Comparison of ENCODE assay signal across 29 cellular contexts in genomic region chr10:46528171-46528671, GRCh38. TPM values are rescaled to one million over a fixed set of nuclear protein-coding genes. Genes with fewer than 3 reads are reported as not detected.
DNase-seq lines count a peak whose midpoint lies in the region; ATAC-seq, FAIRE-seq and TF ChIP-seq lines count a peak whose summit lies in the region.
"Had no signal": no experiment of that assay in that cellular context is flagged by ENCODE, and none has a peak within 500 bp of the region (broad histone marks: within the 10 kb centered on the region; RNA-seq: fewer than 3 reads in every experiment).

No MANE protein-coding gene starts in this region.

- no peaks in the 10 kb centered on the region for H3K36me3 Mint-ChIP-seq in activated CD8-positive, alpha-beta memory T cell treated with anti-CD3 and anti-CD28 coated beads, Interleukin-2, amount 10 ng/mL, durations not matched to agents 7 days and 5 days
- H3K36me3 Mint-ChIP-seq in stimulated activated memory B cell treated with anti-CD40 and anti-IgM and Interleukin-4, amounts not matched to agents 10 μg/mL and 1 μg/mL and 100 μg/mL, for 72 hours, result no peaks in the 10 kb centered on the region

- intact Hi-C loops in kidney (cut with DNase I), result no loop called here

- TF ChIP-seq CTCF in Peyer's patch (IDR thresholded peaks at IDR 0.05), result no peak
- TF ChIP-seq CTCF in kidney (IDR thresholded peaks at IDR 0.05; ENCODE audit: borderline replicate concordance, extremely low read depth, insufficient read depth), result no peak

- no peak overlapping the region for H3K9ac ChIP-seq in kidney (ENCODE audit: low read length in 2 of 2)
- H3K9ac ChIP-seq: KMS-11 had no signal

- FAIRE-seq in kidney (lab: Jason Lieb, UNC), result no peak
- FAIRE-seq: GM19239 had no signal

- DNase-seq in activated CD8-positive, alpha-beta memory T cell treated with anti-CD3 and anti-CD28 coated beads, Interleukin-2, amount 50 U/mL, for 4 hours, result peak; percentile 9
- no peak for DNase-seq in activated CD8-positive, alpha-beta memory T cell treated with anti-CD3 and anti-CD28 coated beads, Interleukin-2, amount 10 ng/mL, durations not matched to agents 7 days and 5 days
- DNase-seq in Peyer's patch (peak in 2 of 3 donors; percentile 44 to 51), kidney (peak; percentile 76), NCI-H1436 (lab: John Stamatoyannopoulos, UW) (no peak), NCI-H2107 (lab: John Stamatoyannopoulos, UW) (no peak)
- DNase-seq: ACHN; activated CD4-positive, alpha-beta T cell treated with anti-CD3 and anti-CD28 coated beads for 36 hours; activated T-cell treated with anti-CD3 and anti-CD28 coated beads, Interleukin-2, amount 50 U/mL, for 48 hours; foreskin keratinocyte; kidney glomerular epithelial cell; NCI-H2029 treated with DMSO at 0.1 percent for 48 hours; NK-92 treated with Interleukin-12 subunit alpha and Interleukin-12 subunit beta, amount 100 ng/mL, for 24 hours; retina; stimulated activated naive CD4-positive, alpha-beta T cell; T1000 had no signal

- H3K4me3 Mint-ChIP-seq in activated CD8-positive, alpha-beta memory T cell treated with anti-CD3 and anti-CD28 coated beads, Interleukin-2, amount 10 ng/mL, durations not matched to agents 7 days and 5 days, result no peak overlapping the region
- no peak overlapping the region for H3K4me3 Mint-ChIP-seq in stimulated activated memory B cell treated with anti-CD40 and anti-IgM and Interleukin-4, amounts not matched to agents 10 μg/mL and 1 μg/mL and 100 μg/mL, for 72 hours
- H3K4me3 Mint-ChIP-seq: activated CD4-positive, alpha-beta T cell treated with anti-CD3 and anti-CD28 coated beads for 36 hours had no signal

- H3K36me3 ChIP-seq in Peyer's patch, result no peaks in the 10 kb centered on the region
- no peaks in the 10 kb centered on the region for H3K36me3 ChIP-seq in kidney (ENCODE audit: control insufficient read depth in 1 of 2, insufficient read depth in 2 of 2, low read length in 2 of 2)
- H3K36me3 ChIP-seq: adrenal gland, cardiac muscle cell had no signal

- H3K9me3 ChIP-seq in Peyer's patch, result no peaks in the 10 kb centered on the region
- no peaks in the 10 kb centered on the region for H3K9me3 ChIP-seq in kidney (ENCODE audit: control insufficient read depth in 1 of 2, low read length in 2 of 2)
- H3K9me3 ChIP-seq: adrenal gland had no signal

- peaks cover 6% of the 10 kb centered on the region for H3K27me3 Mint-ChIP-seq in activated CD8-positive, alpha-beta memory T cell treated with anti-CD3 and anti-CD28 coated beads, Interleukin-2, amount 10 ng/mL, durations not matched to agents 7 days and 5 days
- H3K27me3 Mint-ChIP-seq in stimulated activated memory B cell treated with anti-CD40 and anti-IgM and Interleukin-4, amounts not matched to agents 10 μg/mL and 1 μg/mL and 100 μg/mL, for 72 hours, result no peaks in the 10 kb centered on the region

- H3K27me3 ChIP-seq in Peyer's patch, result no peaks in the 10 kb centered on the region
- H3K27me3 ChIP-seq: adrenal gland, cardiac muscle cell had no signal

- ATAC-seq in activated CD8-positive, alpha-beta memory T cell treated with anti-CD3 and anti-CD28 coated beads, Interleukin-2, amount 10 ng/mL, durations not matched to agents 7 days and 5 days, result no peak
- ATAC-seq in stimulated activated memory B cell treated with anti-CD40 and anti-IgM and Interleukin-4, amounts not matched to agents 10 μg/mL and 1 μg/mL and 100 μg/mL, for 72 hours, result peak; percentile 14
- ATAC-seq in HG03039 (IDR thresholded peaks at IDR 0.05; ENCODE audit: unreplicated experiment), result no peak
- ATAC-seq: activated CD4-positive, alpha-beta T cell treated with anti-CD3 and anti-CD28 coated beads for 36 hours; foreskin keratinocyte had no signal

- H3K27ac ChIP-seq in Peyer's patch (no peak overlapping the region), kidney (ENCODE audit: low read depth in 2 of 2, low read length in 2 of 2) (no peak overlapping the region)
- H3K27ac ChIP-seq: adrenal gland, C4-2B, cardiac muscle cell, foreskin keratinocyte, KMS-11 had no signal

- no peaks in the 10 kb centered on the region for H3K4me1 Mint-ChIP-seq in activated CD8-positive, alpha-beta memory T cell treated with anti-CD3 and anti-CD28 coated beads, Interleukin-2, amount 10 ng/mL, durations not matched to agents 7 days and 5 days
- no peaks in the 10 kb centered on the region for H3K4me1 Mint-ChIP-seq in stimulated activated memory B cell treated with anti-CD40 and anti-IgM and Interleukin-4, amounts not matched to agents 10 μg/mL and 1 μg/mL and 100 μg/mL, for 72 hours
- H3K4me1 Mint-ChIP-seq: activated CD4-positive, alpha-beta T cell treated with anti-CD3 and anti-CD28 coated beads for 36 hours had no signal

- CTCF ChIA-PET in activated CD8-positive, alpha-beta memory T cell treated with anti-CD3 and anti-CD28 coated beads, Interleukin-2, amount 10 ng/mL, durations not matched to agents 7 days and 5 days (lab: Charles Lee), result interaction anchor here (0.8 kb wide), 2 partner anchors 10 to 11 kb away, joined by 3 to 4 read pairs; no protein-coding TSS in a partner anchor

- H3K4me3 ChIP-seq in Peyer's patch (no peak overlapping the region), kidney (ENCODE audit: low read length in 2 of 2) (no peak overlapping the region)
- H3K4me3 ChIP-seq: adrenal gland, cardiac muscle cell had no signal

- H3K4me1 ChIP-seq in Peyer's patch, result peaks cover 0 to 10% (median 3%) of the 10 kb centered on the region in 4 donors
- H3K4me1 ChIP-seq in kidney (ENCODE audit: control insufficient read depth in 1 of 2, insufficient read depth in 1 of 2, low read depth in 1 of 2, low read length in 2 of 2), result peaks cover 0 to 4% of the 10 kb centered on the region in 2 donors

- TF ChIP-seq POLR2A in Peyer's patch (IDR thresholded peaks at IDR 0.05), result no peak

- H3K9me3 Mint-ChIP-seq in activated CD8-positive, alpha-beta memory T cell treated with anti-CD3 and anti-CD28 coated beads, Interleukin-2, amount 10 ng/mL, durations not matched to agents 7 days and 5 days (ENCODE audit: low read depth), result no peaks in the 10 kb centered on the region
- no peaks in the 10 kb centered on the region for H3K9me3 Mint-ChIP-seq in stimulated activated memory B cell treated with anti-CD40 and anti-IgM and Interleukin-4, amounts not matched to agents 10 μg/mL and 1 μg/mL and 100 μg/mL, for 72 hours

- H3K27ac Mint-ChIP-seq in activated CD8-positive, alpha-beta memory T cell treated with anti-CD3 and anti-CD28 coated beads, Interleukin-2, amount 10 ng/mL, durations not matched to agents 7 days and 5 days, result no peak overlapping the region
- H3K27ac Mint-ChIP-seq in stimulated activated memory B cell treated with anti-CD40 and anti-IgM and Interleukin-4, amounts not matched to agents 10 μg/mL and 1 μg/mL and 100 μg/mL, for 72 hours, result no peak overlapping the region
- H3K27ac Mint-ChIP-seq: activated CD4-positive, alpha-beta T cell treated with anti-CD3 and anti-CD28 coated beads for 36 hours had no signal

RNA-seq across cellular contexts. Expression of gene GPRIN2, which starts 28.2 kb away (rescaled TPM):
- not detected for total RNA-seq in activated CD8-positive, alpha-beta memory T cell treated with anti-CD3 and anti-CD28 coated beads, Interleukin-2, amount 10 ng/mL, durations not matched to agents 7 days and 5 days
- 10 to 100 TPM in 3 of 4 donors, 1 to 10 TPM in 1; 6.6 to 79.9 (median 54.7) TPM for total RNA-seq in Peyer's patch
- 12.6 TPM for total RNA-seq in kidney
- polyA plus RNA-seq in kidney (ENCODE audit: insufficient read depth, low read depth, low replicate concordance), result 8.5 TPM
- total RNA-seq: activated CD4-positive, alpha-beta T cell treated with anti-CD3 and anti-CD28 coated beads for 36 hours; dermis microvascular lymphatic vessel endothelial cell; G401; H4; mononuclear cell; NCI-H460 had no signal

RNA-seq across cellular contexts. Expression of gene SYT15, which starts 50.7 kb away (rescaled TPM):
- total RNA-seq in activated CD8-positive, alpha-beta memory T cell treated with anti-CD3 and anti-CD28 coated beads, Interleukin-2, amount 10 ng/mL, durations not matched to agents 7 days and 5 days, result 1 to 10 TPM in 1 of 2 experiments, under 1 TPM in 1; 0.33 to 1.5 TPM
- 1 to 10 TPM in 1 of 4 donors, under 1 TPM in 3; 0.18 to 4.1 (median 0.46) TPM for total RNA-seq in Peyer's patch
- 12.7 TPM for total RNA-seq in kidney
- 2.1 TPM for polyA plus RNA-seq in kidney (ENCODE audit: insufficient read depth, low read depth, low replicate concordance)
- total RNA-seq: epithelial cell of proximal tubule, G401 had no signal

Comparison
In these comparisons a context has a peak if more than half of its experiments do, and no peak if none do; other contexts are left out.
1. DNase-seq: peak in activated CD8-positive, alpha-beta memory T cell treated with anti-CD3 and anti-CD28 coated beads, Interleukin-2, amount 50 U/mL, for 4 hours (single experiment), Peyer's patch (2 of 3) and kidney (single experiment); none in activated CD8-positive, alpha-beta memory T cell treated with anti-CD3 and anti-CD28 coated beads, Interleukin-2, amount 10 ng/mL, durations not matched to agents 7 days and 5 days (single experiment), NCI-H1436 (single experiment) and NCI-H2107 (single experiment).
2. RNA of gene GPRIN2, which starts 28.2 kb away (total RNA-seq): 6.6 to 79.9 TPM in Peyer's patch and 12.6 TPM in kidney (single experiment); not detected in activated CD8-positive, alpha-beta memory T cell treated with anti-CD3 and anti-CD28 coated beads, Interleukin-2, amount 10 ng/mL, durations not matched to agents 7 days and 5 days; every median in the first group is over 4 times any median in the second.